Comparison of ENCODE assay signal across 8 cellular contexts in the genomic region with DNA sequence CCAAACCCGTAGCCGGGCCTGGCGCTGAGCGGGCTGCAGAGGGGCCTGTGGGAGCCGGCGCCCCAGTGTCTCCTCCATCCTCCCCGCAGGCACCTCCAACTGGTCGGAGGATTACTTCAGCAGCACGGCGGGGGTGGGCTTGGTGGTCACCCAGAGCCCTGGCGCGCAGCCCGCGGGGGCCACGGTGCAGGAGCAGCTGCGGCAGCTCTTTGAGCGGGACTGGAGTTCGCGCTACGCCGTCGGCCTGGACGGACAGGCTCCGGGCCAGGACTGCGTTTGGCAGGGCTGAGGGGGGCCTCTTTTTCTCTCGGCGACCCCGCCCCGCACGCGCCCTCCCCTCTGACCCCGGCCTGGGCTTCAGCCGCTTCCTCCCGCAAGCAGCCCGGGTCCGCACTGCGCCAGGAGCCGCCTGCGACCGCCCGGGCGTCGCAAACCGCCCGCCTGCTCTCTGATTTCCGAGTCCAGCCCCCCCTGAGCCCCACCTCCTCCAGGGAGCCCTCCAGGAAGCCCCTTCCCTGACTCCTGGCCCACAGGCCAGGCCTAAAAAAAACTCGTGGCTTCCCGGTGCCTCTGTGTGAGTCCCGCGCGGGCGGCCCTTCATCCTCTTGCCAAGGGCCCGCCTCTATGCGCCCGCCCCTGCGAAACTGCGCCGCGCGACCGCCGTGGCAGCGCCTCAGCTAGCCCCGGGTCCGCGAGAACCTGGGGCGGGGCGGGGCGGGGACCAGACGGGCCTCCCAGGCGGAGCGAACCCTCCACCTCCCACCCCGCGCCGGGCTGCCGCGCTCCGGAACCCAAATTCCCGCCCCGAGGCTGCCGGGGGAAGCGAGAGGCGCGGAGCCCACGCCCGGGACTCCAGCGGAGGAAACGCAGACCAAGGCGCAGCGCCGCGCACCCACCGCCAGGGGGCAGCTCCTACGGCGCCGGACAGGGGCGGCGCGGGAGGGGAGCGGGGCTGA. TPM values are rescaled to one million over a fixed set of nuclear protein-coding genes. Genes with fewer than 3 reads are reported as not detected.
DNase-seq lines count a peak whose midpoint lies in the region; FAIRE-seq and TF ChIP-seq lines count a peak whose summit lies in the region.

No MANE protein-coding gene starts in this region.

- no peak for FAIRE-seq in GM19239 (lab: Jason Lieb, UNC)
- FAIRE-seq in urothelium cell line (lab: Jason Lieb, UNC), result no peak

- H3K4me1 ChIP-seq in adrenal gland (replicated peaks in 1 of 2) (peaks cover 0 to 9% of the 10 kb centered on the region in 2 donors), right atrium auricular region (peaks cover 0 to 21% of the 10 kb centered on the region in 2 donors)

- intact Hi-C loops in adrenal gland (cut with DNase I), result loop anchor here in 1 of 2 donors (5.0 kb wide), 1 partner anchor 39 kb away; no protein-coding TSS in a partner anchor

- 1 to 16% (median 7%) methylated on average over 28 to 100 of the region's 100 CpGs for WGBS in adrenal gland, 4 donors

- TF ChIP-seq CTCF in AG04450 (IDR thresholded peaks at IDR 0.05; ENCODE audit: low read depth, low read length) (peak; percentile 61), adrenal gland (IDR thresholded peaks at IDR 0.05) (peak; percentile 32 to 81 (median 63)), right atrium auricular region (IDR thresholded peaks at IDR 0.05) (peak; percentile 70 to 89)

- POLR2A ChIA-PET in AG04450 (lab: Yijun Ruan, JAX), result interaction anchor here (0.6 to 1.1 kb wide), 2 partner anchors 33 to 153 kb away, joined by 3 read pairs; no protein-coding TSS in a partner anchor

- H3K4me3 ChIP-seq in AG04450 (ENCODE audit: low read depth, low read length) (peak overlapping the region; percentile 48), adrenal gland (peak overlapping the region in 2 of 4 donors; percentile 37 to 84), right atrium auricular region (peak overlapping the region; percentile 36 to 67)

- DNase-seq in AG04450 (ENCODE audit: low read depth, low spot score) (peak; percentile 32), GM19239 (ENCODE audit: insufficient read length, low spot score) (peak; percentile 95), MV-4-11 (lab: John Stamatoyannopoulos, UW) (peak; percentile 72), T-helper 1 cell (peak; percentile 57 to 77 (median 74)), adrenal gland (peak; percentile 71 to 84 (median 78)), right atrium auricular region (ENCODE audit: low spot score) (peak; percentile 81), putamen (ENCODE audit: low spot score) (peak; percentile 60), urothelium cell line (ENCODE audit: low spot score) (peak; percentile 90)

- no peak for TF ChIP-seq POLR2A in adrenal gland (IDR thresholded peaks at IDR 0.05)

- H3K9me3 ChIP-seq in AG04450 (ENCODE audit: control insufficient read depth, insufficient read depth, low read length) (no peaks in the 10 kb centered on the region; the same call in 1 of the 2 replicates), adrenal gland (replicated peaks in 1 of 3) (no peaks in the 10 kb centered on the region), right atrium auricular region (no peaks in the 10 kb centered on the region)

- peaks cover 41% of the 10 kb centered on the region for H3K27me3 ChIP-seq in AG04450 (ENCODE audit: control insufficient read depth, insufficient read depth, low read length)
- peaks cover 5% of the 10 kb centered on the region for H3K27me3 ChIP-seq in adrenal gland
- no peaks in the 10 kb centered on the region for H3K27me3 ChIP-seq in right atrium auricular region

- CTCF ChIA-PET in AG04450 (lab: Charles Lee), result interaction anchor here (0.5 to 1.6 kb wide), 9 partner anchors 11 to 130 kb away, joined by 3 to 11 read pairs (median 4); no protein-coding TSS in a partner anchor

- no peaks in the 10 kb centered on the region for H3K36me3 ChIP-seq in adrenal gland (replicated peaks in 1 of 2)
- H3K36me3 ChIP-seq in right atrium auricular region, result no peaks in the 10 kb centered on the region

- H3K27ac ChIP-seq in AG04450 (ENCODE audit: low read depth, low read length) (no peak overlapping the region), adrenal gland (peak overlapping the region in 1 of 5 donors; percentile 61), right atrium auricular region (peak overlapping the region; percentile 8 to 39)

RNA-seq across cellular contexts. Expression of a gene that starts 8.3 kb away (rescaled TPM):
- polyA plus RNA-seq in AG04450 (2011; rRNA removed) (0.01 TPM in 2 replicates), adrenal gland (1 to 10 TPM in 1 of 3 donors, under 1 TPM in 2; 0.37 to 1.0 (median 0.64) TPM)
- 0.17 TPM in 1 of 2 replicates, not detected in the other for polyA minus RNA-seq in AG04450 (2011; rRNA and poly(A)+ RNA removed)
- total RNA-seq in adrenal gland (1 to 10 TPM in 1 of 8 donors, under 1 TPM in 4, not detected in 3; 0.30 to 1.9 (median 0.50) TPM), right atrium auricular region (under 1 TPM in 1 of 2 donors, not detected in 1; 0.08 TPM)

RNA-seq across cellular contexts. Expression of a gene that starts 45.2 kb away (rescaled TPM):
- polyA plus RNA-seq in AG04450 (2011; rRNA removed) (10.0 and 10.5 TPM in 2 replicates), adrenal gland (1 to 10 TPM; 1.8 to 6.5 (median 4.4) TPM)
- 40.9 and 45.1 TPM in 2 replicates for polyA minus RNA-seq in AG04450 (2011; rRNA and poly(A)+ RNA removed)
- total RNA-seq in adrenal gland (10 to 100 TPM in 2 of 8 donors, 1 to 10 TPM in 4, under 1 TPM in 2; 0.69 to 16.0 (median 4.1) TPM), right atrium auricular region (10 to 100 TPM in 1 of 2 donors, 1 to 10 TPM in 1; 5.7 to 11.8 TPM)

RNA-seq across cellular contexts. Expression of a gene that starts 52.6 kb away (rescaled TPM):
- 4.6 and 4.9 TPM in 2 replicates for polyA plus RNA-seq in AG04450 (2011; rRNA removed)
- 2.4 and 4.2 TPM in 2 replicates for polyA minus RNA-seq in AG04450 (2011; rRNA and poly(A)+ RNA removed)
- total RNA-seq in adrenal gland, result 10 to 100 TPM in 2 of 8 donors, 1 to 10 TPM in 6; 6.3 to 13.4 (median 8.4) TPM
- polyA plus RNA-seq in adrenal gland, result 10 to 100 TPM; 11.1 to 22.5 (median 19.9) TPM
- 1 to 10 TPM; 2.0 to 2.2 TPM for total RNA-seq in right atrium auricular region

Comparison
In these comparisons a context has a peak if more than half of its experiments do, and no peak if none do; other contexts are left out.
1. DNase-seq: peak in every context shown above with its lines; median percentile 95 in GM19239; 90 in urothelium cell line; 81 in right atrium auricular region; 78 in adrenal gland; 74 in T-helper 1 cell; 72 in MV-4-11; 60 in putamen; 32 in AG04450.